Comparison of ENCODE assay signal across 11 cellular contexts in the genomic region with DNA sequence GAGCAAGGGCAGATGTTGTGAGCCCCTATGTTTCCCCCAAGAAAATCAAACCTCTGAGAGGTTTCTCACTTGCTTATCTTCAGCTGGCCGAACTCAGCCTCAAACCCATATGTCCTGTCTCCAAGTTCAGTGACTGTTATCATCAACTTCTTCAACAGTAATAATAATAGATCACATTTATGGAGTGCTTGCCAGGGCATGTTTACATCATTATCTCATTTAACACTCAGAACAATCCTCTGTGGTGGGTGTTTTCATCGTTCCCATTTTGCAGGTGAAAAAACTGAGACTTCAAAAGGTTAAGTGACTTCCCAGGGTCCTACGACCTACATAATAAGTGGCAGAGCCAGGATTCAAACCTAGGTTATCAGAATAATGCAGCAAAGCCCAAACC. TPM values are rescaled to one million over a fixed set of nuclear protein-coding genes. Genes with fewer than 3 reads are reported as not detected.
DNase-seq lines count a peak whose midpoint lies in the region; ATAC-seq and TF ChIP-seq lines count a peak whose summit lies in the region.
"Had no signal": no experiment of that assay in that cellular context is flagged by ENCODE, and none has a peak within 500 bp of the region (broad histone marks: within the 10 kb centered on the region; RNA-seq: fewer than 3 reads in every experiment).

No MANE protein-coding gene starts in this region.

- H3K27me3 ChIP-seq in SK-N-SH (ENCODE audit: insufficient read depth) (no peaks in the 10 kb centered on the region), hepatocyte (no peaks in the 10 kb centered on the region), stomach smooth muscle (ENCODE audit: control insufficient read depth in 1 of 2, insufficient read depth in 2 of 2, low read length in 2 of 2) (no peaks in the 10 kb centered on the region)

- H4K20me1 ChIP-seq in SK-N-SH (ENCODE audit: insufficient read depth) (peaks cover 48% of the 10 kb centered on the region), hepatocyte (ENCODE audit: insufficient read depth, poor library complexity, severe bottlenecking) (no peaks in the 10 kb centered on the region)

- no peaks in the 10 kb centered on the region for H3K9me3 Mint-ChIP-seq in activated naive CD8-positive, alpha-beta T cell treated with anti-CD3 and anti-CD28 coated beads, Interleukin-2, amount 50 U/mL, for 24 hours

- peak overlapping the region in 1 of 2 experiments; percentile 83; a peak in 2 of 4 replicates for H3K4me3 ChIP-seq in SK-N-SH (ENCODE audit: low read depth in 2 of 2, low read length in 1 of 2)
- H3K4me3 ChIP-seq in hepatocyte, result no peak overlapping the region
- peak overlapping the region in 1 of 2 donors; percentile 23 for H3K4me3 ChIP-seq in stomach smooth muscle (ENCODE audit: low read length in 2 of 2)

- H3K9me2 ChIP-seq in SK-N-SH (no peaks in the 10 kb centered on the region), hepatocyte (replicated peaks; ENCODE audit: insufficient read depth) (no peaks in the 10 kb centered on the region)

- no peak overlapping the region for H2AFZ ChIP-seq in SK-N-SH (ENCODE audit: low read depth)
- no peak overlapping the region for H2AFZ ChIP-seq in hepatocyte

- peaks cover 18% of the 10 kb centered on the region for H3F3A ChIP-seq in SK-N-SH (replicated peaks; ENCODE audit: insufficient read depth)

- H3K9me3 ChIP-seq in SK-N-SH, result no peaks in the 10 kb centered on the region
- no peaks in the 10 kb centered on the region for H3K9me3 ChIP-seq in hepatocyte (ENCODE audit: low read depth)
- no peaks in the 10 kb centered on the region for H3K9me3 ChIP-seq in stomach smooth muscle (ENCODE audit: control insufficient read depth in 2 of 2, low read length in 2 of 2)

- H3K4me3 Mint-ChIP-seq in activated naive CD8-positive, alpha-beta T cell treated with anti-CD3 and anti-CD28 coated beads, Interleukin-2, amount 50 U/mL, for 24 hours, result peak overlapping the region; percentile 40

- no peak for ATAC-seq in SK-N-SH treated with all-trans-retinoic acid at 6 μM for 48 hours
- ATAC-seq in activated naive CD8-positive, alpha-beta T cell treated with anti-CD3 and anti-CD28 coated beads, Interleukin-2, amount 50 U/mL, for 24 hours, result no peak
- ATAC-seq in HG03354 (IDR thresholded peaks at IDR 0.05; ENCODE audit: poor library complexity, severe bottlenecking, unreplicated experiment), result no peak
- ATAC-seq in GM19463 (IDR thresholded peaks at IDR 0.05; ENCODE audit: unreplicated experiment), result no peak

- H3K36me3 ChIP-seq in SK-N-SH (replicated peaks in 1 of 2; ENCODE audit: control insufficient read depth in 1 of 2, insufficient read depth in 2 of 2, low read length in 1 of 2) (peaks cover 27 to 28% of the 10 kb centered on the region in 2 experiments), hepatocyte (replicated peaks; ENCODE audit: insufficient read depth, low read depth) (no peaks in the 10 kb centered on the region), stomach smooth muscle (ENCODE audit: control insufficient read depth in 2 of 2, insufficient read depth in 2 of 2, low read length in 2 of 2) (peaks cover 15 to 23% of the 10 kb centered on the region in 2 donors)

- CTCF ChIA-PET in SK-N-SH (lab: Yijun Ruan, JAX), result interaction anchor here (1.3 to 4.4 kb wide), 4 partner anchors 12 to 34 kb away, joined by 3 to 29 read pairs (median 6); no protein-coding TSS in a partner anchor

- DNase-seq in SK-N-SH, result no peak
- no peak for DNase-seq in activated naive CD8-positive, alpha-beta T cell treated with anti-CD3 and anti-CD28 coated beads, Interleukin-2, amount 50 U/mL, for 24 hours
- no peak for DNase-seq in hepatocyte (ENCODE audit: low spot score)
- DNase-seq in NCI-H526 treated with DMSO at 0.1 percent for 48 hours (lab: John Stamatoyannopoulos, UW), result no peak
- DNase-seq: central memory CD4-positive, alpha-beta T cell; stimulated activated CD4-positive, alpha-beta T cell treated with anti-CD3 and anti-CD28 coated beads, Interleukin-4, amount 100 ng/mL, for 24 hours had no signal

- no peak for TF ChIP-seq EP300 in SK-N-SH (IDR thresholded peaks at IDR 0.05; ENCODE audit: borderline replicate concordance in 1 of 2, low read depth in 1 of 2, low read length in 1 of 2)

- H3K27ac ChIP-seq in SK-N-SH (ENCODE audit: low read depth in 2 of 2, low read length in 1 of 2), result peak overlapping the region; percentile 87 to 88
- peak overlapping the region; percentile 68 for H3K27ac ChIP-seq in hepatocyte
- H3K27ac ChIP-seq in stomach smooth muscle (ENCODE audit: low read length), result peak overlapping the region; percentile 37
- H3K27ac ChIP-seq: 22Rv1 had no signal

- TF ChIP-seq CTCF in SK-N-SH (IDR thresholded peaks at IDR 0.05) (no peak), hepatocyte (IDR thresholded peaks at IDR 0.05; ENCODE audit: poor library complexity) (no peak)

- H3K79me2 ChIP-seq in SK-N-SH (ENCODE audit: insufficient read depth), result peaks cover 93% of the 10 kb centered on the region
- peaks cover 48% of the 10 kb centered on the region for H3K79me2 ChIP-seq in hepatocyte

- H3K27ac Mint-ChIP-seq in activated naive CD8-positive, alpha-beta T cell treated with anti-CD3 and anti-CD28 coated beads, Interleukin-2, amount 50 U/mL, for 24 hours, result peak overlapping the region; percentile 85

- H3K4me2 ChIP-seq in SK-N-SH, result peak overlapping the region; percentile 92
- H3K4me2 ChIP-seq in hepatocyte, result peak overlapping the region; percentile 86

- 61% methylated on average over 3 of the region's 3 CpGs for whole genome bisulfite sequencing in SK-N-SH (ENCODE audit: low lambda C conversion rate)
- 42% methylated on average over 3 of the region's 3 CpGs for WGBS in hepatocyte (ENCODE audit: low lambda C conversion rate, missing lambda C conversion rate)

- peaks cover 36 to 49% of the 10 kb centered on the region in 2 experiments for H3K4me1 ChIP-seq in SK-N-SH (ENCODE audit: control insufficient read depth in 1 of 2, insufficient read depth in 2 of 2, low read depth in 1 of 2, low read length in 1 of 2)
- peaks cover 53% of the 10 kb centered on the region for H3K4me1 ChIP-seq in hepatocyte (ENCODE audit: insufficient read depth)
- H3K4me1 ChIP-seq in stomach smooth muscle (ENCODE audit: control insufficient read depth, insufficient read depth, low read length), result peaks cover 49% of the 10 kb centered on the region

- H3K9ac ChIP-seq in SK-N-SH, result peak overlapping the region; percentile 96; the same call in 1 of the 2 replicates
- peak overlapping the region in 1 of 2 donors; percentile 51 for H3K9ac ChIP-seq in stomach smooth muscle (ENCODE audit: low read length in 2 of 2)

- POLR2A ChIA-PET in SK-N-SH (lab: Yijun Ruan, JAX), result no interaction called here

- peaks cover 79% of the 10 kb centered on the region for H3K4me1 Mint-ChIP-seq in activated naive CD8-positive, alpha-beta T cell treated with anti-CD3 and anti-CD28 coated beads, Interleukin-2, amount 50 U/mL, for 24 hours

- no peaks in the 10 kb centered on the region for H3K27me3 Mint-ChIP-seq in activated naive CD8-positive, alpha-beta T cell treated with anti-CD3 and anti-CD28 coated beads, Interleukin-2, amount 50 U/mL, for 24 hours

- peaks cover 14% of the 10 kb centered on the region for H3K36me3 Mint-ChIP-seq in activated naive CD8-positive, alpha-beta T cell treated with anti-CD3 and anti-CD28 coated beads, Interleukin-2, amount 50 U/mL, for 24 hours (ENCODE audit: low read depth)

- TF ChIP-seq RAD21 in SK-N-SH (IDR thresholded peaks at IDR 0.05; ENCODE audit: low read length), result no peak

TF ChIP-seq in SK-N-SH, 30 proteins besides CTCF, POLR2A, EP300 and RAD21 (continues in another document):
- TF ChIP-seq NRF1 (IDR thresholded peaks at IDR 0.05; ENCODE audit: low read depth, low read length), result no peak
- TF ChIP-seq POLR2AphosphoS5 (IDR thresholded peaks at IDR 0.05; ENCODE audit: low read depth, low read length), result no peak
- no peak for TF ChIP-seq RCOR1 (IDR thresholded peaks at IDR 0.05; ENCODE audit: low read length)
- TF ChIP-seq ELF1 (IDR thresholded peaks at IDR 0.05), result no peak
- no peak for TF ChIP-seq SIN3A (IDR thresholded peaks at IDR 0.05; ENCODE audit: borderline replicate concordance, low read depth, low read length)
- TF ChIP-seq TCF12 (IDR thresholded peaks at IDR 0.05), result no peak
- TF ChIP-seq GATA2 (CRISPR knock-in tag; IDR thresholded peaks at IDR 0.05), result no peak
- no peak for TF ChIP-seq RXRA (IDR thresholded peaks at IDR 0.05; ENCODE audit: borderline replicate concordance, low read depth)
- TF ChIP-seq YY1 (IDR thresholded peaks at IDR 0.05; ENCODE audit: low read depth), result no peak

TF ChIP-seq in SK-N-SH treated with all-trans-retinoic acid at 6 μM for 48 hours, 23 proteins besides CTCF, POLR2A, EP300 and RAD21:
- TF ChIP-seq ARNTL (CRISPR knock-in tag; IDR thresholded peaks at IDR 0.05; ENCODE audit: borderline replicate concordance, low read depth), result no peak
TF ChIP-seq in SK-N-SH treated with all-trans-retinoic acid at 6 μM for 48 hours: peak in this region for 0.

RNA-seq across cellular contexts. Expression of gene CAPN2, which starts 3.4 kb away (rescaled TPM):
- 208 and 209 TPM in 2 replicates for polyA plus RNA-seq in SK-N-SH (2012; rRNA removed)
- 177 and 181 TPM in 2 replicates for polyA plus RNA-seq in SK-N-SH (2012; cell fraction: cytosol; rRNA removed)
- polyA plus RNA-seq in SK-N-SH (2012; cell fraction: nucleus; rRNA removed), result 432 and 454 TPM in 2 replicates
- 123 and 147 TPM in 2 replicates for total RNA-seq in hepatocyte
- polyA plus RNA-seq in hepatocyte, result 161 and 162 TPM in 2 replicates

RNA-seq across cellular contexts. Expression of gene CAPN8, which starts 50.2 kb away (rescaled TPM):
- polyA plus RNA-seq in SK-N-SH (2012; rRNA removed), result not detected in 2 replicates
- not detected in 2 replicates for polyA plus RNA-seq in SK-N-SH (2012; cell fraction: cytosol; rRNA removed)
- 0.04 and 0.11 TPM in 2 replicates for polyA plus RNA-seq in SK-N-SH (2012; cell fraction: nucleus; rRNA removed)
- 10.8 and 16.4 TPM in 2 replicates for total RNA-seq in hepatocyte
- 18.0 and 28.6 TPM in 2 replicates for polyA plus RNA-seq in hepatocyte

Comparison
In these comparisons a context has a peak if more than half of its experiments do, and no peak if none do; other contexts are left out.
1. H3K27ac ChIP-seq: peak in every context shown above with its lines; median percentile 88 in SK-N-SH; 68 in hepatocyte; 37 in stomach smooth muscle.
2. RNA of gene CAPN8, which starts 50.2 kb away (polyA plus RNA-seq): 18.0 to 28.6 TPM in hepatocyte; 0.04 to 0.11 TPM in SK-N-SH; every median in the first group is over 10 times any median in the second.